13 cellular contexts compared by ENCODE assay signal in genomic region chr10:79378647-79379511, GRCh38. TPM values are rescaled to one million over a fixed set of nuclear protein-coding genes. Genes with fewer than 3 reads are reported as not detected.
DNase-seq lines count a peak whose midpoint lies in the region; ATAC-seq and TF ChIP-seq lines count a peak whose summit lies in the region.
"Had no signal": no experiment of that assay in that cellular context is flagged by ENCODE, and none has a peak within 500 bp of the region (broad histone marks: within the 10 kb centered on the region; RNA-seq: fewer than 3 reads in every experiment).

No MANE protein-coding gene starts in this region.

- H3K27ac ChIP-seq in endodermal cell (ENCODE audit: low read depth, low read length) (no peak overlapping the region), mucosa of rectum (ENCODE audit: low read depth in 2 of 2, low read length in 2 of 2) (peak overlapping the region; percentile 68 to 69), tibial artery (peak overlapping the region; percentile 66 to 71)

- H3K9me3 ChIP-seq in endodermal cell (ENCODE audit: control insufficient read depth, low read length), result no peaks in the 10 kb centered on the region
- H3K9me3 ChIP-seq in mucosa of rectum (ENCODE audit: control insufficient read depth in 2 of 2, low read length in 2 of 2), result no peaks in the 10 kb centered on the region
- no peaks in the 10 kb centered on the region for H3K9me3 ChIP-seq in tibial artery
- no peaks in the 10 kb centered on the region for H3K9me3 ChIP-seq in T-helper 17 cell (ENCODE audit: control insufficient read depth, low read length, poor library complexity, severe bottlenecking)

- no peak overlapping the region for H3K27ac Mint-ChIP-seq in activated CD4-positive, alpha-beta memory T cell treated with anti-CD3 and anti-CD28 coated beads, Interleukin-2, amount 10 ng/mL, durations not matched to agents 7 days and 5 days
- H3K27ac Mint-ChIP-seq in endodermal cell (no peak overlapping the region), T-helper 17 cell (no peak overlapping the region)
- H3K27ac Mint-ChIP-seq: CD8-positive, alpha-beta T cell; stimulated activated naive B cell treated with anti-CD40 and anti-IgM and Interleukin-4, amounts not matched to agents 10 μg/mL and 1 μg/mL and 100 μg/mL, for 72 hours had no signal

- POLR2A ChIA-PET in activated CD4-positive, alpha-beta memory T cell treated with anti-CD3 and anti-CD28 coated beads, Interleukin-2, amount 10 ng/mL, durations not matched to agents 7 days and 5 days (lab: Charles Lee), result no interaction called here

- peaks cover 3% of the 10 kb centered on the region for H3K4me1 ChIP-seq in endodermal cell (ENCODE audit: control insufficient read depth, insufficient read depth, low read length)
- peaks cover 11 to 17% of the 10 kb centered on the region in 2 donors for H3K4me1 ChIP-seq in mucosa of rectum (ENCODE audit: control insufficient read depth in 2 of 2, insufficient read depth in 2 of 2, low read length in 2 of 2)
- H3K4me1 ChIP-seq in tibial artery, result peaks cover 5 to 51% (median 43%) of the 10 kb centered on the region in 4 donors

- no peaks in the 10 kb centered on the region for H3K36me3 Mint-ChIP-seq in activated CD4-positive, alpha-beta memory T cell treated with anti-CD3 and anti-CD28 coated beads, Interleukin-2, amount 10 ng/mL, durations not matched to agents 7 days and 5 days (ENCODE audit: low read depth)
- H3K36me3 Mint-ChIP-seq in endodermal cell (ENCODE audit: low read depth) (no peaks in the 10 kb centered on the region), T-helper 17 cell (ENCODE audit: low read depth) (no peaks in the 10 kb centered on the region)
- H3K36me3 Mint-ChIP-seq: CD8-positive, alpha-beta T cell; stimulated activated naive B cell treated with anti-CD40 and anti-IgM and Interleukin-4, amounts not matched to agents 10 μg/mL and 1 μg/mL and 100 μg/mL, for 72 hours had no signal

- CTCF ChIA-PET in activated CD4-positive, alpha-beta memory T cell treated with anti-CD3 and anti-CD28 coated beads, Interleukin-2, amount 10 ng/mL, durations not matched to agents 7 days and 5 days (lab: Charles Lee), result no interaction called here

- intact Hi-C loops in tibial artery (cut with DNase I; ENCODE audit: low total_unique reads), result loop anchor here (1.0 kb wide), 1 partner anchor 87 kb away; no protein-coding TSS in a partner anchor

- 91 to 93% methylated on average over 20 to 22 of the region's 22 CpGs for WGBS in endodermal cell (ENCODE audit: insufficient coverage in 1 of 2, insufficient read length in 1 of 2), 2 experiments

- no peak for ATAC-seq in HG03469 (IDR thresholded peaks at IDR 0.05; ENCODE audit: unreplicated experiment)
- no peak for ATAC-seq in T-helper 17 cell
- ATAC-seq: CD8-positive, alpha-beta T cell; stimulated activated naive B cell treated with anti-CD40 and anti-IgM and Interleukin-4, amounts not matched to agents 10 μg/mL and 1 μg/mL and 100 μg/mL, for 72 hours had no signal

- peaks cover 1% of the 10 kb centered on the region for H3K27me3 Mint-ChIP-seq in activated CD4-positive, alpha-beta memory T cell treated with anti-CD3 and anti-CD28 coated beads, Interleukin-2, amount 10 ng/mL, durations not matched to agents 7 days and 5 days
- no peaks in the 10 kb centered on the region for H3K27me3 Mint-ChIP-seq in endodermal cell (ENCODE audit: insufficient read depth)
- H3K27me3 Mint-ChIP-seq in T-helper 17 cell, result peaks cover 10% of the 10 kb centered on the region
- H3K27me3 Mint-ChIP-seq: stimulated activated naive B cell treated with anti-CD40 and anti-IgM and Interleukin-4, amounts not matched to agents 10 μg/mL and 1 μg/mL and 100 μg/mL, for 72 hours had no signal

- TF ChIP-seq CTCF in endodermal cell (conservative IDR thresholded peaks at IDR 0.05) (no peak), tibial artery (IDR thresholded peaks at IDR 0.05) (no peak)

- DNase-seq in activated CD4-positive, alpha-beta memory T cell treated with anti-CD3 and anti-CD28 coated beads, Interleukin-2, amount 10 ng/mL, durations not matched to agents 7 days and 5 days, result peak; percentile 7
- peak; percentile 43 for DNase-seq in endodermal cell
- peak in 1 of 2 donors; percentile 61 for DNase-seq in tibial artery
- DNase-seq in DMS53 (lab: John Stamatoyannopoulos, UW), result no peak
- no peak for DNase-seq in T-helper 17 cell
- DNase-seq: mammary epithelial cell; NCI-H1105 treated with DMSO at 0.1 percent for 48 hours; NCI-H510A; stimulated activated CD4-positive, alpha-beta T cell treated with anti-CD3 and anti-CD28 coated beads, Interleukin-4, amount 100 ng/mL, for 24 hours; stimulated activated naive B cell treated with anti-CD40 and anti-IgM and Interleukin-4, amounts not matched to agents 10 μg/mL and 1 μg/mL and 100 μg/mL, for 72 hours had no signal

- peaks cover 2% of the 10 kb centered on the region for H3K4me1 Mint-ChIP-seq in activated CD4-positive, alpha-beta memory T cell treated with anti-CD3 and anti-CD28 coated beads, Interleukin-2, amount 10 ng/mL, durations not matched to agents 7 days and 5 days
- H3K4me1 Mint-ChIP-seq in endodermal cell, result peaks cover 6% of the 10 kb centered on the region
- peaks cover 3% of the 10 kb centered on the region for H3K4me1 Mint-ChIP-seq in T-helper 17 cell

- H3K4me3 ChIP-seq in endodermal cell (ENCODE audit: low read length) (no peak overlapping the region), mucosa of rectum (ENCODE audit: low read length in 2 of 2) (no peak overlapping the region), tibial artery (no peak overlapping the region)

- H3K9ac ChIP-seq in endodermal cell (ENCODE audit: extremely low read depth, low read length, poor library complexity, severe bottlenecking) (no peak overlapping the region), mucosa of rectum (ENCODE audit: low read depth in 1 of 2, low read length in 2 of 2) (peak overlapping the region in 1 of 2 donors; percentile 5)

- H3K36me3 ChIP-seq in endodermal cell (ENCODE audit: control insufficient read depth, insufficient read depth, low read length) (no peaks in the 10 kb centered on the region), mucosa of rectum (ENCODE audit: control insufficient read depth in 2 of 2, insufficient read depth in 2 of 2, low read length in 2 of 2) (no peaks in the 10 kb centered on the region), tibial artery (peaks cover 0 to 2% (median 0%) of the 10 kb centered on the region in 3 donors)

- no peaks in the 10 kb centered on the region for H3K27me3 ChIP-seq in endodermal cell (ENCODE audit: control insufficient read depth, insufficient read depth, low read length, poor library complexity, severe bottlenecking)
- H3K27me3 ChIP-seq in mucosa of rectum (ENCODE audit: control insufficient read depth in 2 of 2, insufficient read depth in 2 of 2, low read length in 2 of 2), result no peaks in the 10 kb centered on the region
- no peaks in the 10 kb centered on the region for H3K27me3 ChIP-seq in tibial artery

- H3K9me3 Mint-ChIP-seq in activated CD4-positive, alpha-beta memory T cell treated with anti-CD3 and anti-CD28 coated beads, Interleukin-2, amount 10 ng/mL, durations not matched to agents 7 days and 5 days, result no peaks in the 10 kb centered on the region
- H3K9me3 Mint-ChIP-seq in endodermal cell, result no peaks in the 10 kb centered on the region
- H3K9me3 Mint-ChIP-seq: CD8-positive, alpha-beta T cell; stimulated activated naive B cell treated with anti-CD40 and anti-IgM and Interleukin-4, amounts not matched to agents 10 μg/mL and 1 μg/mL and 100 μg/mL, for 72 hours had no signal

- no peak overlapping the region for H3K4me3 Mint-ChIP-seq in activated CD4-positive, alpha-beta memory T cell treated with anti-CD3 and anti-CD28 coated beads, Interleukin-2, amount 10 ng/mL, durations not matched to agents 7 days and 5 days
- no peak overlapping the region for H3K4me3 Mint-ChIP-seq in endodermal cell
- H3K4me3 Mint-ChIP-seq in T-helper 17 cell, result no peak overlapping the region
- H3K4me3 Mint-ChIP-seq: CD8-positive, alpha-beta T cell; stimulated activated naive B cell treated with anti-CD40 and anti-IgM and Interleukin-4, amounts not matched to agents 10 μg/mL and 1 μg/mL and 100 μg/mL, for 72 hours had no signal

RNA-seq across cellular contexts. Expression of gene PPIF, which starts 31.6 kb away (rescaled TPM):
- total RNA-seq in activated CD4-positive, alpha-beta memory T cell treated with anti-CD3 and anti-CD28 coated beads, Interleukin-2, amount 10 ng/mL, durations not matched to agents 7 days and 5 days, result 10 to 100 TPM; 80.7 to 88.4 TPM
- total RNA-seq in endodermal cell (10 to 100 TPM; 50.4 to 51.0 TPM), T-helper 17 cell (10 to 100 TPM; 59.4 to 82.3 TPM)
- polyA plus RNA-seq in endodermal cell (2013, experiment 1 of 2), result 54.6 TPM
- 46.4 TPM for polyA plus RNA-seq in endodermal cell (2013, experiment 2 of 2)

Comparison
In these comparisons a context has a peak if more than half of its experiments do, and no peak if none do; other contexts are left out.
1. DNase-seq: peak in activated CD4-positive, alpha-beta memory T cell treated with anti-CD3 and anti-CD28 coated beads, Interleukin-2, amount 10 ng/mL, durations not matched to agents 7 days and 5 days (single experiment) and endodermal cell (single experiment); none in DMS53 (single experiment) and T-helper 17 cell (0 of 3).